In the genomic region with DNA sequence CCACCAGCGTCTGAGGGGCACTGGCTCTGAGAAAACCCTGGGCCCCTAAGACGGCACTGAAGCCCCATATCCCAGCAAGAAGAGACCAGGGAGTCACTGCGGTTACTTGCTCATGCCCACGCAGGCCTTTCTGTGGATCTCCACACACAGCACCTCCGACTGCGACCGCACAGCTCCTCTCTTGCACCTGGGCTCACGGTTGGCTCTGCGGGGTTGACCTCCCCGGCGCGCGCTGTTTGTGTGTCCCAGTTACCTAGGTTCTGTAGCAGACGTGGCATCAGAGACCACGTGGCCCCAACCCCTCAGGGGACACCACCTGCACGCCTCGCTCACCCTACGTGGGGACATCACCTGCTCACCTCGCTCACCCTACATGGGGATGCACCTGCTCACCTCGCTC, we compare ENCODE assay signal across 15 cellular contexts. TPM values are rescaled to one million over a fixed set of nuclear protein-coding genes. Genes with fewer than 3 reads are reported as not detected.
DNase-seq lines count a peak whose midpoint lies in the region; TF ChIP-seq lines count a peak whose summit lies in the region.
"Had no signal": no experiment of that assay in that cellular context is flagged by ENCODE, and none has a peak within 500 bp of the region (broad histone marks: within the 10 kb centered on the region; RNA-seq: fewer than 3 reads in every experiment).

No MANE protein-coding gene starts in this region.

- H3K36me3 ChIP-seq in tibial artery: peaks cover 12 to 54% (median 24%) of the 10 kb centered on the region in 3 donors

- H3K27ac ChIP-seq in tibial artery: no peak overlapping the region
- H3K27ac ChIP-seq: breast epithelium, gastroesophageal sphincter had no signal

- peaks cover 19% of the 10 kb centered on the region for H3K36me3 Mint-ChIP-seq in mesothelial cell of epicardium

- H3K4me1 ChIP-seq in tibial artery: no peaks in the 10 kb centered on the region
- H3K4me1 ChIP-seq: breast epithelium had no signal

- intact Hi-C loops in tibial artery (cut with DNase I; ENCODE audit: low total_unique reads): loop anchor here (10.0 kb wide), 1 partner anchor 166 kb away; a partner anchor contains a TSS

- no peaks in the 10 kb centered on the region for H3K9me3 Mint-ChIP-seq in mesothelial cell of epicardium
- H3K9me3 Mint-ChIP-seq: activated T-helper 1 cell treated with anti-CD3 and anti-CD28 coated beads, Interleukin-12 subunit alpha, Interleukin-12 subunit beta, Interleukin-2, Interleukin-4 antibody, amounts not matched to agents 30 ng/mL and 10 ng/mL and 1 ng/mL, durations not matched to agents 14 hours and 24 hours and 36 hours; HFFc6; T-cell had no signal

- no peaks in the 10 kb centered on the region for H3K27me3 Mint-ChIP-seq in mesothelial cell of epicardium (ENCODE audit: low read depth)
- H3K27me3 Mint-ChIP-seq: T-cell had no signal

- H3K27ac Mint-ChIP-seq in mesothelial cell of epicardium: no peak overlapping the region
- H3K27ac Mint-ChIP-seq: activated T-helper 1 cell treated with anti-CD3 and anti-CD28 coated beads, Interleukin-12 subunit alpha, Interleukin-12 subunit beta, Interleukin-2, Interleukin-4 antibody, amounts not matched to agents 30 ng/mL and 10 ng/mL and 1 ng/mL, durations not matched to agents 14 hours and 24 hours and 36 hours; T-cell had no signal

- no peak overlapping the region for H3K4me3 ChIP-seq in tibial artery
- H3K4me3 ChIP-seq: breast epithelium, gastroesophageal sphincter had no signal

- H3K4me3 Mint-ChIP-seq in mesothelial cell of epicardium: no peak overlapping the region
- H3K4me3 Mint-ChIP-seq: activated T-helper 1 cell treated with anti-CD3 and anti-CD28 coated beads, Interleukin-12 subunit alpha, Interleukin-12 subunit beta, Interleukin-2, Interleukin-4 antibody, amounts not matched to agents 30 ng/mL and 10 ng/mL and 1 ng/mL, durations not matched to agents 14 hours and 24 hours and 36 hours; HFFc6; T-cell had no signal

- H3K9me3 ChIP-seq in tibial artery: no peaks in the 10 kb centered on the region
- H3K9me3 ChIP-seq: breast epithelium, gastroesophageal sphincter had no signal

- H3K27me3 ChIP-seq in tibial artery: no peaks in the 10 kb centered on the region
- H3K27me3 ChIP-seq: breast epithelium, gastroesophageal sphincter had no signal

- peak; percentile 53 for DNase-seq in activated effector memory CD4-positive, alpha-beta T cell treated with anti-CD3 and anti-CD28 coated beads, Interleukin-2, amount 50 U/mL, for 16 hours
- DNase-seq in activated effector memory CD4-positive, alpha-beta T cell treated with Interleukin-2 at 50 U/mL for 16 hours: no peak
- DNase-seq in activated naive CD4-positive, alpha-beta T cell treated with anti-CD3 and anti-CD28 coated beads, Interleukin-2, amount 50 U/mL, for 16 hours: peak; percentile 6
- DNase-seq in mesothelial cell of epicardium (ENCODE audit: low spot score in 2 of 2, unreplicated experiment in 2 of 2): peak; percentile 16 to 35
- peak; percentile 14 to 55 for DNase-seq in tibial artery
- no peak for DNase-seq in putamen (ENCODE audit: low spot score)
- DNase-seq in middle frontal gyrus (ENCODE audit: extremely low spot score, low spot score): no peak
- no peak for DNase-seq in NK-92 (lab: John Stamatoyannopoulos, UW; ENCODE audit: unreplicated experiment)
- DNase-seq: activated CD4-positive, CD25-positive, alpha-beta regulatory T cell treated with anti-CD3 and anti-CD28 coated beads, Interleukin-2, amount 50 U/mL, for 72 hours; NCI-H2227 treated with DMSO at 0.1 percent for 48 hours had no signal

- no peak for TF ChIP-seq CTCF in mesothelial cell of epicardium (IDR thresholded peaks at IDR 0.05; ENCODE audit: unreplicated experiment)
- TF ChIP-seq CTCF in tibial artery (IDR thresholded peaks at IDR 0.05): no peak

- H3K4me1 Mint-ChIP-seq in mesothelial cell of epicardium: peaks cover 24% of the 10 kb centered on the region

RNA-seq across cellular contexts. Expression of a gene that starts 12.7 kb away (rescaled TPM):
- 73.9 to 76.8 TPM (median 74.8 TPM) in 3 replicates for total RNA-seq in mesothelial cell of epicardium

Comparison
In these comparisons a context has a peak if more than half of its experiments do, and no peak if none do; other contexts are left out.
1. DNase-seq: peak in activated effector memory CD4-positive, alpha-beta T cell treated with anti-CD3 and anti-CD28 coated beads, Interleukin-2, amount 50 U/mL, for 16 hours (single experiment), activated naive CD4-positive, alpha-beta T cell treated with anti-CD3 and anti-CD28 coated beads, Interleukin-2, amount 50 U/mL, for 16 hours (single experiment), mesothelial cell of epicardium (2 of 2) and tibial artery (2 of 2); none in activated effector memory CD4-positive, alpha-beta T cell treated with Interleukin-2 at 50 U/mL for 16 hours (single experiment), putamen (single experiment), middle frontal gyrus (single experiment) and NK-92 (single experiment).